ENCODE assay signal across 1 cellular context in genomic region chr1:25126568-25126967, GRCh38.
TF ChIP-seq lines count a peak whose summit lies in the region.

No MANE protein-coding gene starts in this region.

TF ChIP-seq in GM12878, 131 proteins besides CTCF, POLR2A, EP300 and RAD21 (continued from another document):
- TF ChIP-seq IRF3 (IDR thresholded peaks at IDR 0.05) (no peak), E4F1 (IDR thresholded peaks at IDR 0.05; ENCODE audit: borderline replicate concordance, partially characterized antibody) (no peak), BMI1 (IDR thresholded peaks at IDR 0.05; ENCODE audit: borderline replicate concordance) (no peak), IKZF1 (conservative IDR thresholded peaks at IDR 0.05) (no peak), NFXL1 (IDR thresholded peaks at IDR 0.05; ENCODE audit: borderline replicate concordance) (no peak), CEBPB (IDR thresholded peaks at IDR 0.05; ENCODE audit: borderline replicate concordance in 1 of 2, low read depth in 2 of 2, low read length in 2 of 2) (no peak), ATF2 (IDR thresholded peaks at IDR 0.05; ENCODE audit: low read length) (no peak)
TF ChIP-seq in GM12878: peak in this region for 0.
